Comparison of ENCODE assay signal across 8 cellular contexts in genomic region chr16:30921748-30922419, GRCh38. TPM values are rescaled to one million over a fixed set of nuclear protein-coding genes. Genes with fewer than 3 reads are reported as not detected.
DNase-seq lines count a peak whose midpoint lies in the region; ATAC-seq and TF ChIP-seq lines count a peak whose summit lies in the region.

No MANE protein-coding gene starts in this region.

- peaks cover 4% of the 10 kb centered on the region; the same call in 1 of the 2 replicates for H3F3A ChIP-seq in DOHH2 (ENCODE audit: control insufficient read depth, insufficient read depth)

- TF ChIP-seq CTCF in DOHH2 (IDR thresholded peaks at IDR 0.05; ENCODE audit: low read depth, low read length, poor library complexity, severe bottlenecking) (peak; percentile 89), HL-60 (IDR thresholded peaks at IDR 0.05; ENCODE audit: insufficient read depth, low read length) (peak; percentile 90)

- peak overlapping the region; percentile 70 for H3K4me2 ChIP-seq in DOHH2 (ENCODE audit: low read length)

- no peaks in the 10 kb centered on the region for H4K20me1 ChIP-seq in DOHH2 (ENCODE audit: control insufficient read depth, insufficient read depth, low read depth, low read length)

- H3K4me1 ChIP-seq in DOHH2 (ENCODE audit: control insufficient read depth, low read length): peaks cover 22% of the 10 kb centered on the region

- no peak for ATAC-seq in HG02973 (IDR thresholded peaks at IDR 0.05; ENCODE audit: unreplicated experiment)

- H3K27me3 ChIP-seq in DOHH2 (ENCODE audit: control insufficient read depth, low read length) (no peaks in the 10 kb centered on the region), HL-60 (ENCODE audit: insufficient read depth, poor library complexity, severe bottlenecking) (no peaks in the 10 kb centered on the region)

- DNase-seq in HL-60 (ENCODE audit: low read depth in 1 of 2, low spot score in 1 of 2): peak; percentile 75 to 91
- DNase-seq in NCI-H82 treated with DMSO at 0.1 percent for 48 hours (lab: John Stamatoyannopoulos, UW; ENCODE audit: unreplicated experiment): peak; percentile 75
- peak; percentile 74 to 79 for DNase-seq in activated CD8-positive, alpha-beta memory T cell treated with anti-CD3 and anti-CD28 coated beads for 1 hour (ENCODE audit: extremely low read depth in 1 of 2, low read depth in 1 of 2)
- DNase-seq in effector CD4-positive, alpha-beta T cell: peak; percentile 86
- DNase-seq in lung microvascular endothelial cell (ENCODE audit: low read depth in 2 of 2): peak; percentile 91 to 95
- DNase-seq in stimulated activated CD4-positive, alpha-beta T cell treated with anti-CD3 and anti-CD28 coated beads, TNF-alpha, amount 100 ng/mL, for 1 hour (ENCODE audit: low read depth in 3 of 3, low spot score in 1 of 3): peak; percentile 64 to 82 (median 76)

- H3K4me3 ChIP-seq in DOHH2 (ENCODE audit: low read length) (peak overlapping the region; percentile 80), HL-60 (replicated peaks; ENCODE audit: insufficient read depth, low read length) (peak overlapping the region; percentile 67)

- H3K79me2 ChIP-seq in DOHH2 (ENCODE audit: control insufficient read depth, low read length): peaks cover 20% of the 10 kb centered on the region

- no peaks in the 10 kb centered on the region for H3K9me2 ChIP-seq in DOHH2 (replicated peaks; ENCODE audit: control insufficient read depth, low read length)

- H3K36me3 ChIP-seq in DOHH2 (ENCODE audit: control insufficient read depth, low read length): peaks cover 4% of the 10 kb centered on the region; the same call in 1 of the 2 replicates

- no peak overlapping the region for H3K27ac ChIP-seq in DOHH2 (ENCODE audit: low read depth, low read length)
- peak overlapping the region; percentile 51 for H3K27ac ChIP-seq in HL-60 (replicated peaks)

- no peaks in the 10 kb centered on the region for H3K9me3 ChIP-seq in DOHH2 (ENCODE audit: control insufficient read depth, insufficient read depth, low read length)

RNA-seq across cellular contexts. Expression of gene FBXL19, which starts 1.5 kb away (rescaled TPM):
- 14.3 and 15.7 TPM in 2 replicates for total RNA-seq in lung microvascular endothelial cell

RNA-seq across cellular contexts. Expression of gene CTF1, which starts 25.5 kb away (rescaled TPM):
- total RNA-seq in lung microvascular endothelial cell: 0.22 and 0.40 TPM in 2 replicates

RNA-seq across cellular contexts. Expression of gene ORAI3, which starts 27.0 kb away (rescaled TPM):
- total RNA-seq in lung microvascular endothelial cell: 22.9 and 24.8 TPM in 2 replicates

RNA-seq across cellular contexts. Expression of gene BCL7C, which starts 28.0 kb away (rescaled TPM):
- total RNA-seq in lung microvascular endothelial cell: 39.7 and 72.0 TPM in 2 replicates

RNA-seq across cellular contexts. Expression of gene SETD1A, which starts 35.7 kb away (rescaled TPM):
- 1.7 and 2.2 TPM in 2 replicates for total RNA-seq in lung microvascular endothelial cell
